17 cellular contexts compared by ENCODE assay signal in genomic region chr3:2465842-2466241, GRCh38.
DNase-seq lines count a peak whose midpoint lies in the region; ATAC-seq and TF ChIP-seq lines count a peak whose summit lies in the region.
"Had no signal": no experiment of that assay in that cellular context is flagged by ENCODE, and none has a peak within 500 bp of the region (broad histone marks: within the 10 kb centered on the region; RNA-seq: fewer than 3 reads in every experiment).

No MANE protein-coding gene starts in this region.

- no peaks in the 10 kb centered on the region for H3K9me3 Mint-ChIP-seq in endodermal cell
- H3K9me3 Mint-ChIP-seq: CD8-positive, alpha-beta T cell had no signal

- DNase-seq in NCI-H1092 treated with DMSO at 0.1 percent for 48 hours (lab: John Stamatoyannopoulos, UW) (peak; percentile 53), NCI-H1092 (lab: John Stamatoyannopoulos, UW) (no peak), NCI-H1417 treated with DMSO at 0.1 percent for 48 hours (lab: John Stamatoyannopoulos, UW) (peak; percentile 22), NCI-H748 (lab: John Stamatoyannopoulos, UW; ENCODE audit: unreplicated experiment) (peak; percentile 59), endodermal cell (no peak), H4 (ENCODE audit: low spot score) (no peak)
- no peak for DNase-seq in activated CD8-positive, alpha-beta memory T cell treated with anti-CD3 and anti-CD28 coated beads, Interleukin-2, amount 50 U/mL, for 4 hours
- DNase-seq: 8988T; CD8-positive, alpha-beta T cell; IMR-90; NCI-H1930; NCI-H446; NCI-H774; OCI-M1 had no signal

- H3K36me3 Mint-ChIP-seq in endodermal cell (ENCODE audit: low read depth): no peaks in the 10 kb centered on the region
- H3K36me3 Mint-ChIP-seq: CD8-positive, alpha-beta T cell had no signal

- WGBS in endodermal cell (ENCODE audit: insufficient coverage in 1 of 2, insufficient read length in 1 of 2), 2 experiments: 86% methylated on average over 1 of the region's 1 CpG; no CpG with 5 or more reads in 1 of the 2 experiments

- no peak for TF ChIP-seq CTCF in endodermal cell (conservative IDR thresholded peaks at IDR 0.05)

- H3K27ac ChIP-seq in endodermal cell (ENCODE audit: low read depth, low read length): peak overlapping the region; percentile 1
- H3K27ac ChIP-seq: BLaER1 treated with 17β-estradiol and CSF1 and Interleukin-3, amounts not matched to agents 10 nM and 100 nM; KMS-11 had no signal

- H3K27me3 Mint-ChIP-seq in endodermal cell (ENCODE audit: insufficient read depth): no peaks in the 10 kb centered on the region

- H3K4me3 Mint-ChIP-seq in endodermal cell: no peak overlapping the region
- H3K4me3 Mint-ChIP-seq: CD8-positive, alpha-beta T cell had no signal

- no peaks in the 10 kb centered on the region for H3K36me3 ChIP-seq in endodermal cell (ENCODE audit: control insufficient read depth, insufficient read depth, low read length)
- H3K36me3 ChIP-seq: BLaER1 treated with 17β-estradiol and CSF1 and Interleukin-3, amounts not matched to agents 10 nM and 100 nM had no signal

- no peak overlapping the region for H3K4me3 ChIP-seq in endodermal cell (ENCODE audit: low read length)
- H3K4me3 ChIP-seq: BLaER1 treated with 17β-estradiol and CSF1 and Interleukin-3, amounts not matched to agents 10 nM and 100 nM had no signal

- no peaks in the 10 kb centered on the region for H3K27me3 ChIP-seq in endodermal cell (ENCODE audit: control insufficient read depth, insufficient read depth, low read length, poor library complexity, severe bottlenecking)
- H3K27me3 ChIP-seq: BLaER1 treated with 17β-estradiol and CSF1 and Interleukin-3, amounts not matched to agents 10 nM and 100 nM had no signal

- H3K9ac ChIP-seq in endodermal cell (ENCODE audit: extremely low read depth, low read length, poor library complexity, severe bottlenecking): no peak overlapping the region
- H3K9ac ChIP-seq: BLaER1 treated with 17β-estradiol and CSF1 and Interleukin-3, amounts not matched to agents 10 nM and 100 nM; KMS-11 had no signal

- H3K4me1 ChIP-seq in endodermal cell (ENCODE audit: control insufficient read depth, insufficient read depth, low read length): no peaks in the 10 kb centered on the region
- H3K4me1 ChIP-seq: BLaER1 treated with 17β-estradiol and CSF1 and Interleukin-3, amounts not matched to agents 10 nM and 100 nM had no signal

- H3K9me3 ChIP-seq in endodermal cell (ENCODE audit: control insufficient read depth, low read length): no peaks in the 10 kb centered on the region
- H3K9me3 ChIP-seq: BLaER1 treated with 17β-estradiol and CSF1 and Interleukin-3, amounts not matched to agents 10 nM and 100 nM had no signal

- H3K27ac Mint-ChIP-seq in endodermal cell: no peak overlapping the region
- H3K27ac Mint-ChIP-seq: CD8-positive, alpha-beta T cell had no signal

- no peaks in the 10 kb centered on the region for H3K4me1 Mint-ChIP-seq in endodermal cell

- no peak for ATAC-seq in HG02870 (IDR thresholded peaks at IDR 0.05; ENCODE audit: unreplicated experiment)
- ATAC-seq: CD8-positive, alpha-beta T cell had no signal

Comparison
In these comparisons a context has a peak if more than half of its experiments do, and no peak if none do; other contexts are left out.
1. DNase-seq: peak in NCI-H1092 treated with DMSO at 0.1 percent for 48 hours (single experiment), NCI-H1417 treated with DMSO at 0.1 percent for 48 hours (single experiment) and NCI-H748 (single experiment); none in NCI-H1092 (single experiment), endodermal cell (single experiment), activated CD8-positive, alpha-beta memory T cell treated with anti-CD3 and anti-CD28 coated beads, Interleukin-2, amount 50 U/mL, for 4 hours (single experiment) and H4 (single experiment).